Comparison of ENCODE assay signal across 11 cellular contexts in the genomic region with DNA sequence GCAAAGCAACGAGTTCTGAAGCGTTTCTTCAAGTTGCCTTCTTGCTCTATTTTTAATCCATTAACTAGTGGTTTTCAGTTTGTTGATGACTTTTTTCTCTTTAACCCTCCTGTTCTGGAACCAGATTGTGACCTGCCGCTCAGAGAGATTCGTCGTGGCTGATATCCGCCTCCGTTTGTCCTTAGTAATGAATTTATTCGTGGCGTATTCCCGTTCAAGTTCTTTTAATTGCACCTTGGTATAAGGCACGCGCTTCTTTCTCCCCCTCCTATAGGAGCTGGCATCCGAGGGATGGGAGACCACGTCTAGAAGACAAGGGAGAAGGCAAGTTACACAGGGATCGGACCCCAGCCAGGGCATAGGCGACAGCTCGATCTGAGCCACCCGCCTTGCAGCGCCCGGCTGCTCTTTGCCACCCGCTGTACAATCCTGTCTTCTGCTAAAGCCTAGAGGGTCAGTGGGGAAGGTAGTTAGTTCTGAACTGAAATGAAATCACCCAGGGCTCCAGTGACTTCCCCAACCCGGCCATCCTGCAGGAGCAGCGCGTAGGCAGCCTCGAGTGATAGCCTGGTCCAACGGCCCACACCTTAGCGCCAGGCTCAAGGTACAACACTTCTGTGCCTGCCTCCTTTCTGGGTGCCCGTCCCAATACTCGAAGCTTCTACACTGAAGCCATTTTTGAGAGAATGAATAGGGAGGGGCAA. TPM values are rescaled to one million over a fixed set of nuclear protein-coding genes. Genes with fewer than 3 reads are reported as not detected.
A peak's percentile ranks its signal among the peaks of the same experiment; 100 is the strongest.
DNase-seq lines count a peak whose midpoint lies in the region; ATAC-seq, FAIRE-seq and TF ChIP-seq lines count a peak whose summit lies in the region.
"Had no signal": no experiment of that assay in that cellular context is flagged by ENCODE, and none has a peak within 500 bp of the region (broad histone marks: within the 10 kb centered on the region; RNA-seq: fewer than 3 reads in every experiment).

No MANE protein-coding gene starts in this region.

- CTCF ChIA-PET in endothelial cell of umbilical vein (lab: Charles Lee), result interaction anchor here (0.7 to 2.9 kb wide), 14 partner anchors 12 to 898 kb away, joined by 3 to 24 read pairs (median 4); a partner anchor contains a TSS

- H3K27ac Mint-ChIP-seq in IgD-negative memory B cell, result peak overlapping the region; percentile 74 to 91 (median 85)

- peaks cover 0 to 5% (median 0%) of the 10 kb centered on the region in 3 donors for H3K9me3 Mint-ChIP-seq in IgD-negative memory B cell

- in situ Hi-C loops in brain microvascular endothelial cell (cut with HindIII; ENCODE audit: low pct_ligation_motif_present, low sequenced_read_pairs), result no loop called here

- DNase-seq in NCI-H748 (lab: John Stamatoyannopoulos, UW; ENCODE audit: unreplicated experiment) (peak; percentile 50), NCI-H748 treated with DMSO at 0.1 percent for 48 hours (lab: John Stamatoyannopoulos, UW) (no peak), endothelial cell of umbilical vein (ENCODE audit: low read depth, low spot score) (no peak), brain microvascular endothelial cell (no peak)
- DNase-seq: NCI-H146 had no signal

- peaks cover 12 to 29% (median 18%) of the 10 kb centered on the region in 3 donors for H3K4me1 Mint-ChIP-seq in IgD-negative memory B cell

- H3K4me3 ChIP-seq in endothelial cell of umbilical vein (replicated peaks in 1 of 3; ENCODE audit: insufficient read depth in 1 of 3, low read depth in 1 of 3, low read length in 3 of 3) (no peak overlapping the region), rectal smooth muscle tissue (ENCODE audit: low read length) (peak overlapping the region; percentile 81), brain microvascular endothelial cell (ENCODE audit: low read depth, low read length) (no peak overlapping the region)

- dilution Hi-C loops in endothelial cell of umbilical vein (cut with MboI; ENCODE audit: extremely low pct_ligation_motif_present, low sequenced_read_pairs), result no loop called here

- FAIRE-seq in endothelial cell of umbilical vein (lab: Jason Lieb, UNC), result peak; percentile 15

- BruUV-seq in endothelial cell of umbilical vein (replicated peaks; lab: Mats Ljungman, UMichigan), result no TSS peak

- H3K27me3 ChIP-seq in endothelial cell of umbilical vein (ENCODE audit: control insufficient read depth in 2 of 2, insufficient read depth in 2 of 2, low read length in 2 of 2), result peaks cover 71 to 94% of the 10 kb centered on the region in 2 experiments
- peaks cover 16% of the 10 kb centered on the region for H3K27me3 ChIP-seq in rectal smooth muscle tissue (ENCODE audit: control insufficient read depth, insufficient read depth, low read length)
- peaks cover 91% of the 10 kb centered on the region for H3K27me3 ChIP-seq in brain microvascular endothelial cell (replicated peaks)

- TF ChIP-seq CTCF in endothelial cell of umbilical vein (IDR thresholded peaks at IDR 0.05; ENCODE audit: extremely low read depth in 1 of 2, insufficient read depth in 1 of 2, low read depth in 1 of 2, low read length in 2 of 2) (no peak), brain microvascular endothelial cell (IDR thresholded peaks at IDR 0.05; ENCODE audit: low read depth, low read length, missing control alignments) (no peak)

- POLR2A ChIA-PET in endothelial cell of umbilical vein (lab: Charles Lee), result no interaction called here

- H3K36me3 ChIP-seq in endothelial cell of umbilical vein (ENCODE audit: control insufficient read depth in 2 of 2, extremely low read depth in 1 of 2, insufficient read depth in 2 of 2, low read length in 2 of 2) (no peaks in the 10 kb centered on the region), rectal smooth muscle tissue (ENCODE audit: control insufficient read depth, insufficient read depth, low read length) (no peaks in the 10 kb centered on the region), brain microvascular endothelial cell (replicated peaks) (no peaks in the 10 kb centered on the region)

- peaks cover 79% of the 10 kb centered on the region for H3K27me3 Mint-ChIP-seq in IgD-negative memory B cell

- no peaks in the 10 kb centered on the region for H4K20me1 ChIP-seq in endothelial cell of umbilical vein (replicated peaks; ENCODE audit: control insufficient read depth, extremely low read depth, insufficient read depth, low read length)

- intact Hi-C loops in endothelial cell of umbilical vein (cut with micrococcal nuclease), result no loop called here

- H3K4me1 ChIP-seq in endothelial cell of umbilical vein (ENCODE audit: control insufficient read depth, extremely low read depth, insufficient read depth, low read length) (peaks cover 16% of the 10 kb centered on the region), rectal smooth muscle tissue (ENCODE audit: control insufficient read depth, insufficient read depth, low read length) (no peaks in the 10 kb centered on the region)

- TF ChIP-seq POLR2A in endothelial cell of umbilical vein (IDR thresholded peaks at IDR 0.05; ENCODE audit: low read depth, low read length), result no peak

- H3K9me1 ChIP-seq in endothelial cell of umbilical vein (replicated peaks; ENCODE audit: control insufficient read depth, extremely low read depth, insufficient read depth, low read length), result no peaks in the 10 kb centered on the region

- H3K36me3 Mint-ChIP-seq in IgD-negative memory B cell, result no peaks in the 10 kb centered on the region

- peak overlapping the region in 3 of 4 donors; percentile 52 to 72 (median 55) for H3K4me3 Mint-ChIP-seq in IgD-negative memory B cell

- ATAC-seq in GM18498 (IDR thresholded peaks at IDR 0.05; ENCODE audit: unreplicated experiment), result no peak
- ATAC-seq in GM19324 (IDR thresholded peaks at IDR 0.05; ENCODE audit: low FRiP score, unreplicated experiment), result no peak

- no peak overlapping the region for H3K27ac ChIP-seq in endothelial cell of umbilical vein (ENCODE audit: insufficient read depth, low read depth, low read length)
- peak overlapping the region; percentile 82 for H3K27ac ChIP-seq in rectal smooth muscle tissue (ENCODE audit: low read depth, low read length)
- no peak overlapping the region for H3K27ac ChIP-seq in brain microvascular endothelial cell

- H3K9me3 ChIP-seq in endothelial cell of umbilical vein (replicated peaks; ENCODE audit: control insufficient read depth, insufficient read depth, low read length), result no peaks in the 10 kb centered on the region

- H3K9ac ChIP-seq in endothelial cell of umbilical vein (replicated peaks; ENCODE audit: extremely low read depth, insufficient read depth, low read length) (no peak overlapping the region), rectal smooth muscle tissue (ENCODE audit: low read length) (peak overlapping the region; percentile 32)

- H3K79me2 ChIP-seq in endothelial cell of umbilical vein (ENCODE audit: control insufficient read depth, insufficient read depth, low read length), result no peaks in the 10 kb centered on the region

- no peak overlapping the region for H3K4me2 ChIP-seq in endothelial cell of umbilical vein (ENCODE audit: insufficient read depth, low read length)

- H2AFZ ChIP-seq in endothelial cell of umbilical vein (ENCODE audit: low read depth, low read length), result no peak overlapping the region

RNA-seq across cellular contexts. Expression of a gene that starts 1.6 kb away (rescaled TPM):
- polyA plus RNA-seq in IgD-negative memory B cell (not detected), endothelial cell of umbilical vein (0.02 TPM in 1 of 2 replicates, not detected in the other)
- total RNA-seq in endothelial cell of umbilical vein, result 0.09 and 0.22 TPM in 2 replicates
- 0.01 TPM in 2 replicates for polyA plus RNA-seq in endothelial cell of umbilical vein (2011; cell fraction: cytosol; rRNA removed)
- 0.03 TPM in 1 of 2 replicates, not detected in the other for polyA plus RNA-seq in endothelial cell of umbilical vein (2011; cell fraction: nucleus; rRNA removed)
- not detected in 2 replicates for polyA plus RNA-seq in endothelial cell of umbilical vein (2012)
- polyA minus RNA-seq in endothelial cell of umbilical vein, result not detected in 2 replicates
- 0.72 TPM for polyA minus RNA-seq in endothelial cell of umbilical vein (2011; cell fraction: cytosol; rRNA and poly(A)+ RNA removed)
- polyA minus RNA-seq in endothelial cell of umbilical vein (2011; cell fraction: nucleus; rRNA and poly(A)+ RNA removed), result not detected in 2 replicates
- total RNA-seq: A673, dermis microvascular lymphatic vessel endothelial cell had no signal

RNA-seq across cellular contexts. Expression of a gene that starts 13.3 kb away (rescaled TPM):
- polyA plus RNA-seq in IgD-negative memory B cell (not detected), endothelial cell of umbilical vein (10.4 and 10.8 TPM in 2 replicates)
- 15.2 and 16.7 TPM in 2 replicates for total RNA-seq in endothelial cell of umbilical vein
- 8.2 and 9.7 TPM in 2 replicates for polyA plus RNA-seq in endothelial cell of umbilical vein (2011; cell fraction: cytosol; rRNA removed)
- 4.6 and 5.5 TPM in 2 replicates for polyA plus RNA-seq in endothelial cell of umbilical vein (2011; cell fraction: nucleus; rRNA removed)
- polyA plus RNA-seq in endothelial cell of umbilical vein (2012), result 11.6 TPM in 2 replicates
- polyA minus RNA-seq in endothelial cell of umbilical vein, result 6.6 and 8.6 TPM in 2 replicates
- 2.8 TPM for polyA minus RNA-seq in endothelial cell of umbilical vein (2011; cell fraction: cytosol; rRNA and poly(A)+ RNA removed)
- 3.6 and 3.7 TPM in 2 replicates for polyA minus RNA-seq in endothelial cell of umbilical vein (2011; cell fraction: nucleus; rRNA and poly(A)+ RNA removed)
- total RNA-seq: A673 had no signal

RNA-seq across cellular contexts. Expression of a gene that starts 24.2 kb away (rescaled TPM):
- polyA plus RNA-seq in IgD-negative memory B cell (0.70 TPM), endothelial cell of umbilical vein (23.7 and 30.3 TPM in 2 replicates)
- 24.4 and 27.6 TPM in 2 replicates for total RNA-seq in endothelial cell of umbilical vein
- polyA plus RNA-seq in endothelial cell of umbilical vein (2011; cell fraction: cytosol; rRNA removed), result 15.8 and 19.0 TPM in 2 replicates
- 16.7 TPM in 2 replicates for polyA plus RNA-seq in endothelial cell of umbilical vein (2011; cell fraction: nucleus; rRNA removed)
- 15.1 and 20.3 TPM in 2 replicates for polyA plus RNA-seq in endothelial cell of umbilical vein (2012)
- polyA minus RNA-seq in endothelial cell of umbilical vein, result 24.4 and 30.3 TPM in 2 replicates
- 3.2 TPM for polyA minus RNA-seq in endothelial cell of umbilical vein (2011; cell fraction: cytosol; rRNA and poly(A)+ RNA removed)
- 8.0 and 9.1 TPM in 2 replicates for polyA minus RNA-seq in endothelial cell of umbilical vein (2011; cell fraction: nucleus; rRNA and poly(A)+ RNA removed)
- total RNA-seq: A673 had no signal

RNA-seq across cellular contexts. Expression of a gene that starts 33.0 kb away (rescaled TPM):
- polyA plus RNA-seq in IgD-negative memory B cell (0.20 TPM), endothelial cell of umbilical vein (47.2 and 84.1 TPM in 2 replicates)
- total RNA-seq in endothelial cell of umbilical vein, result 61.6 and 62.9 TPM in 2 replicates
- 44.6 and 46.3 TPM in 2 replicates for polyA plus RNA-seq in endothelial cell of umbilical vein (2011; cell fraction: cytosol; rRNA removed)
- 94.3 and 108 TPM in 2 replicates for polyA plus RNA-seq in endothelial cell of umbilical vein (2011; cell fraction: nucleus; rRNA removed)
- polyA plus RNA-seq in endothelial cell of umbilical vein (2012), result 32.3 and 47.7 TPM in 2 replicates
- polyA minus RNA-seq in endothelial cell of umbilical vein, result 8.0 and 11.3 TPM in 2 replicates
- polyA minus RNA-seq in endothelial cell of umbilical vein (2011; cell fraction: cytosol; rRNA and poly(A)+ RNA removed), result not detected
- polyA minus RNA-seq in endothelial cell of umbilical vein (2011; cell fraction: nucleus; rRNA and poly(A)+ RNA removed), result 14.0 and 22.7 TPM in 2 replicates
- total RNA-seq: A673 had no signal

RNA-seq across cellular contexts. Expression of a gene that starts 41.8 kb away (rescaled TPM):
- polyA plus RNA-seq in IgD-negative memory B cell (1.0 TPM), endothelial cell of umbilical vein (16.9 and 18.1 TPM in 2 replicates)
- 15.6 and 18.5 TPM in 2 replicates for total RNA-seq in endothelial cell of umbilical vein
- 13.0 and 13.8 TPM in 2 replicates for polyA plus RNA-seq in endothelial cell of umbilical vein (2011; cell fraction: cytosol; rRNA removed)
- polyA plus RNA-seq in endothelial cell of umbilical vein (2011; cell fraction: nucleus; rRNA removed), result 5.6 and 8.3 TPM in 2 replicates
- polyA plus RNA-seq in endothelial cell of umbilical vein (2012), result 13.9 and 16.0 TPM in 2 replicates
- 8.6 and 9.4 TPM in 2 replicates for polyA minus RNA-seq in endothelial cell of umbilical vein
- polyA minus RNA-seq in endothelial cell of umbilical vein (2011; cell fraction: cytosol; rRNA and poly(A)+ RNA removed), result 5.9 TPM
- polyA minus RNA-seq in endothelial cell of umbilical vein (2011; cell fraction: nucleus; rRNA and poly(A)+ RNA removed), result 3.8 and 4.1 TPM in 2 replicates
